15 cellular contexts compared by ENCODE assay signal in genomic region chr11:108973402-108974119, GRCh38.
DNase-seq lines count a peak whose midpoint lies in the region; ATAC-seq and TF ChIP-seq lines count a peak whose summit lies in the region.
"Had no signal": no experiment of that assay in that cellular context is flagged by ENCODE, and none has a peak within 500 bp of the region (broad histone marks: within the 10 kb centered on the region; RNA-seq: fewer than 3 reads in every experiment).

No MANE protein-coding gene starts in this region.

- H3K9me3 ChIP-seq in adipocyte (ENCODE audit: control insufficient read depth, low read length): peaks cover 13% of the 10 kb centered on the region

- H3K9ac ChIP-seq in adipocyte (ENCODE audit: low read length): no peak overlapping the region

- H3K4me3 ChIP-seq in adipocyte (ENCODE audit: low read length): no peak overlapping the region
- H3K4me3 ChIP-seq: GM12878, lung had no signal

- H3K4me1 ChIP-seq in adipocyte (ENCODE audit: control insufficient read depth, insufficient read depth, low read length): peaks cover 5% of the 10 kb centered on the region

- peaks cover 8% of the 10 kb centered on the region for H3K27me3 ChIP-seq in adipocyte (replicated peaks; ENCODE audit: control insufficient read depth, insufficient read depth, low read length)

- peak; percentile 85 for DNase-seq in AG08395 (ENCODE audit: low spot score)
- DNase-seq in HK-2 (ENCODE audit: unreplicated experiment): peak; percentile 37
- peak; percentile 60 for DNase-seq in adipocyte (ENCODE audit: low read depth)
- peak; percentile 75 for DNase-seq in iris pigment epithelial cell (ENCODE audit: low read depth)
- DNase-seq in DMS53 treated with DMSO at 0.1 percent for 48 hours (lab: John Stamatoyannopoulos, UW; ENCODE audit: unreplicated experiment): no peak
- DNase-seq in activated CD8-positive, alpha-beta memory T cell treated with anti-CD3 and anti-CD28 coated beads, Interleukin-2, amount 50 U/mL, for 4 hours: no peak
- no peak for DNase-seq in stimulated activated CD4-positive, alpha-beta T cell treated with anti-CD3 and anti-CD28 coated beads, Interleukin-4, amount 100 ng/mL, for 24 hours
- DNase-seq: activated CD4-positive, alpha-beta T cell treated with anti-CD3 and anti-CD28 coated beads, Interleukin-2, amount 50 U/mL, for 48 hours; activated naive CD8-positive, alpha-beta T cell treated with anti-CD3 and anti-CD28 coated beads, Interleukin-2, amount 50 U/mL, for 24 hours; CD8-positive, alpha-beta memory T cell; NCI-H446 treated with DMSO at 0.1 percent for 48 hours; retina had no signal

- ATAC-seq in GM18505 (IDR thresholded peaks at IDR 0.05; ENCODE audit: unreplicated experiment): no peak
- ATAC-seq: activated naive CD8-positive, alpha-beta T cell treated with anti-CD3 and anti-CD28 coated beads, Interleukin-2, amount 50 U/mL, for 24 hours; GM12878 had no signal

- no peaks in the 10 kb centered on the region for H3K36me3 ChIP-seq in adipocyte (ENCODE audit: control insufficient read depth, insufficient read depth, low read length, severe bottlenecking)

- TF ChIP-seq POLR2A in GM18505 (IDR thresholded peaks at IDR 0.05; ENCODE audit: borderline replicate concordance, extremely low read depth, insufficient read depth, insufficient read length): no peak

Comparison
In these comparisons a context has a peak if more than half of its experiments do, and no peak if none do; other contexts are left out.
1. DNase-seq: peak in AG08395 (single experiment), HK-2 (single experiment), adipocyte (single experiment) and iris pigment epithelial cell (single experiment); none in DMS53 treated with DMSO at 0.1 percent for 48 hours (single experiment), activated CD8-positive, alpha-beta memory T cell treated with anti-CD3 and anti-CD28 coated beads, Interleukin-2, amount 50 U/mL, for 4 hours (single experiment) and stimulated activated CD4-positive, alpha-beta T cell treated with anti-CD3 and anti-CD28 coated beads, Interleukin-4, amount 100 ng/mL, for 24 hours (single experiment).